21 cellular contexts compared by ENCODE assay signal in genomic region chr1:9833632-9834031, GRCh38.
"Had no signal": no experiment of that assay in that cellular context is flagged by ENCODE, and none has a peak within 500 bp of the region (broad histone marks: within the 10 kb centered on the region; RNA-seq: fewer than 3 reads in every experiment).

No MANE protein-coding gene starts in this region.

- H3K4me3 Mint-ChIP-seq: endodermal cell, naive B cell, nephron had no signal

- H3K36me3 Mint-ChIP-seq: naive B cell had no signal

- H3K36me3 ChIP-seq: neutrophil, right atrium auricular region, suprapubic skin, thyroid gland, upper lobe of left lung, uterus had no signal

- H3K27me3 Mint-ChIP-seq: naive B cell had no signal

- H3K4me3 ChIP-seq: coronary artery, hepatocyte, lung, right atrium auricular region, smooth muscle cell, suprapubic skin, thyroid gland, upper lobe of left lung, uterus had no signal

- DNase-seq: effector CD4-positive, alpha-beta T cell; endodermal cell; erythroblast; foreskin keratinocyte; left colon; left ventricle myocardium superior; mesenchymal stem cell; naive B cell; stimulated activated CD4-positive, alpha-beta T cell treated with anti-CD3 and anti-CD28 coated beads, Interleukin-2, amount 100 ng/mL, for 48 hours; stimulated activated naive CD4-positive, alpha-beta T cell treated with Interleukin-2 at 50 U/mL for 16 hours; thyroid gland; upper lobe of left lung; uterus had no signal

- H3K9me3 Mint-ChIP-seq: endodermal cell, naive B cell, nephron had no signal

- H3K9me3 ChIP-seq: neutrophil, right atrium auricular region, suprapubic skin, thyroid gland, upper lobe of left lung, uterus had no signal

- H3K27me3 ChIP-seq: foreskin keratinocyte, hepatocyte, neutrophil, right atrium auricular region, suprapubic skin, thyroid gland, upper lobe of left lung, uterus had no signal

- ATAC-seq: foreskin keratinocyte, left colon, left ventricle myocardium superior had no signal

- H3K27ac ChIP-seq: coronary artery, foreskin keratinocyte, hepatocyte, neutrophil, right atrium auricular region, suprapubic skin, thyroid gland, upper lobe of left lung, uterus had no signal

- H3K27ac Mint-ChIP-seq: endodermal cell, naive B cell, nephron had no signal
